Comparison of ENCODE assay signal across 7 cellular contexts in genomic region chr22:49305215-49305965, GRCh38.
DNase-seq lines count a peak whose midpoint lies in the region; ATAC-seq and TF ChIP-seq lines count a peak whose summit lies in the region.

No MANE protein-coding gene starts in this region.

- H3K79me2 ChIP-seq in osteoblast (ENCODE audit: insufficient read depth, low read length): no peaks in the 10 kb centered on the region

- H3K4me2 ChIP-seq in osteoblast (ENCODE audit: insufficient read depth, low read length): no peak overlapping the region

- H3K4me3 ChIP-seq in fibroblast of pulmonary artery (replicated peaks; ENCODE audit: low read depth, low read length) (no peak overlapping the region), osteoblast (ENCODE audit: insufficient read depth, low read length) (no peak overlapping the region), thymus (ENCODE audit: low read length) (no peak overlapping the region)

- H3K36me3 ChIP-seq in osteoblast (ENCODE audit: insufficient read depth, low read length) (no peaks in the 10 kb centered on the region), thymus (ENCODE audit: control insufficient read depth, insufficient read depth) (no peaks in the 10 kb centered on the region)

- H3K4me1 ChIP-seq in osteoblast (ENCODE audit: insufficient read depth, low read length): no peaks in the 10 kb centered on the region
- no peaks in the 10 kb centered on the region for H3K4me1 ChIP-seq in thymus (ENCODE audit: control insufficient read depth, insufficient read depth, low read length)

- TF ChIP-seq CTCF in GM12874 (IDR thresholded peaks at IDR 0.05; ENCODE audit: insufficient read depth, low read depth, low read length) (peak; percentile 36; the same call in 1 of the 2 replicates), fibroblast of pulmonary artery (IDR thresholded peaks at IDR 0.05; ENCODE audit: low read length, missing control alignments) (peak; percentile 23), osteoblast (IDR thresholded peaks at IDR 0.05; ENCODE audit: extremely low read depth, low read depth, low read length) (peak; percentile 10)

- H4K20me1 ChIP-seq in osteoblast (ENCODE audit: insufficient read depth, low read length): no peaks in the 10 kb centered on the region

- WGBS in thymus: 18% methylated on average over 20 of the region's 20 CpGs

- no peak overlapping the region for H2AFZ ChIP-seq in osteoblast (ENCODE audit: low read length)

- peak; percentile 13 for DNase-seq in NCI-H146 treated with DMSO at 0.1 percent for 48 hours (lab: John Stamatoyannopoulos, UW; ENCODE audit: unreplicated experiment)
- DNase-seq in activated CD8-positive, alpha-beta memory T cell treated with anti-CD3 and anti-CD28 coated beads for 48 hours (ENCODE audit: low read depth in 2 of 3, low spot score in 2 of 3): peak; percentile 24 to 70 (median 58)
- peak; percentile 0 for DNase-seq in fibroblast of pulmonary artery (ENCODE audit: low read depth)
- no peak for DNase-seq in osteoblast (ENCODE audit: insufficient read length, low spot score, missing footprints)

- H3K9me3 ChIP-seq in osteoblast (ENCODE audit: low read depth, low read length) (no peaks in the 10 kb centered on the region), thymus (ENCODE audit: control insufficient read depth) (no peaks in the 10 kb centered on the region)

- H3K27ac ChIP-seq in osteoblast (ENCODE audit: low read depth, low read length): no peak overlapping the region
- peak overlapping the region; percentile 18 for H3K27ac ChIP-seq in thymus (ENCODE audit: low read depth)

- H3K27me3 ChIP-seq in osteoblast (ENCODE audit: insufficient read depth, low read length) (no peaks in the 10 kb centered on the region), thymus (ENCODE audit: control insufficient read depth, insufficient read depth) (no peaks in the 10 kb centered on the region)

- ATAC-seq in HG03025 (IDR thresholded peaks at IDR 0.05; ENCODE audit: low FRiP score, unreplicated experiment): no peak
